In the genomic region with DNA sequence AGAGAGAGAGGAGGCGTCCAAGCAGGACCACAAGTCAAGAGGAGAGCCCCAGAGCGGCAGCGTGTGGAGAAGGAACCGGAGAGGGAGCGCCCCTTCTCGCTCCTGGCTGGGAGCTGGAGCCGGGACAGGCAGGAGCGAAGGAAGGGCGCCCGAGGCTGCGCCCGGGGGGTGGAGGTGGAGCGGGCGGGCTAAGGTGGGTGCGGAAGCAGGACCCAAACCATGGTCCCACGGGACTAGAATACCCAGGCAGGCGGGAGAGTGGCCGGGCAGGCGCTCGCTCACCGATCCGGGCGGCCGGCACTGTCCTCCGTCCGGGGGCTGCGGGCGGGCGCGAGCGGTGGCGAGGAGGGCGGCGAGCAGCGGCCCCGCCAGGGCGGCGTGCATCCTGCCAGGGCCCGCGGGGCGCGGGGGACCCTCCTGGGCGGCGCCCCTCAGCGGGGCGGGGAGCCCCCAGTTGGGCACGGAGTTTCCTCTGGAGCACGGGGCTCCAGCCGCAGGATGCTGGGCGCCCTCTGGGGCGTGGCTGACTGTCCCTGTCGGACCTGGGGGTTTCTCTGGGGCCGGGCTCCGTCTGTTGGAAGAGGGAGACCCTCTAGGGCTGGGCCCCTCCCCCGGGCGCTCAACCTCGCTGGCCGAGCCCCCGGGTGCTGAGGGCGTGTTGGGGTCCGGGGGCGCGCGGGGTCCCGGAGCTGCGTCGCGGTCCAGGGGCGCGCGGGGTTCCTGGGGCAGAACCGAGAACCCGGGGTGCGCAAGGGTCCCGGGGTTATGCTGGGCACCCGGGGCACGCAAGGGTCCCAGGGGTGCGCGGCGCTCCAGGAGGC, we compare ENCODE assay signal across 8 cellular contexts. TPM values are rescaled to one million over a fixed set of nuclear protein-coding genes. Genes with fewer than 3 reads are reported as not detected.
DNase-seq lines count a peak whose midpoint lies in the region; ATAC-seq and TF ChIP-seq lines count a peak whose summit lies in the region.

No MANE protein-coding gene starts in this region.

- no peaks in the 10 kb centered on the region for H3K9me3 ChIP-seq in left ventricle myocardium inferior (replicated peaks)

- H3K27ac ChIP-seq in left ventricle myocardium inferior (replicated peaks): peak overlapping the region; percentile 74

- peak overlapping the region; percentile 73 for H3K4me3 ChIP-seq in left ventricle myocardium inferior

- intact Hi-C loops in left ventricle myocardium inferior (cut with micrococcal nuclease): loop anchor here (10.0 kb wide), 3 partner anchors 68 to 252 kb away; no protein-coding TSS in a partner anchor

- peaks cover 48 to 65% of the 10 kb centered on the region in 2 donors for H3K27me3 Mint-ChIP-seq in T-cell

- H3K4me3 Mint-ChIP-seq in T-cell: peak overlapping the region; percentile 41 to 57 (median 56)

- H3K36me3 Mint-ChIP-seq in T-cell: no peaks in the 10 kb centered on the region

- POLR2A ChIA-PET in T-cell (lab: Charles Lee): no interaction called here

- H3K4me1 Mint-ChIP-seq in T-cell: peaks cover 8 to 11% (median 9%) of the 10 kb centered on the region in 3 donors

- H3K27me3 ChIP-seq in left ventricle myocardium inferior (ENCODE audit: low read depth): peaks cover 75% of the 10 kb centered on the region

- H3K4me1 ChIP-seq in left ventricle myocardium inferior: peaks cover 32% of the 10 kb centered on the region

- no peak for TF ChIP-seq CTCF in left ventricle myocardium inferior (IDR thresholded peaks at IDR 0.05; ENCODE audit: borderline replicate concordance)

- no peaks in the 10 kb centered on the region for H3K36me3 ChIP-seq in left ventricle myocardium inferior

- peak overlapping the region in 1 of 2 donors; percentile 2 for H3K27ac Mint-ChIP-seq in T-cell

- peak; percentile 40 for DNase-seq in D341Med (ENCODE audit: low spot score)
- no peak for DNase-seq in T-cell
- no peak for DNase-seq in left ventricle myocardium inferior
- DNase-seq in retina: peak; percentile 56
- no peak for DNase-seq in NCI-H1694 treated with DMSO at 0.1 percent for 48 hours (lab: John Stamatoyannopoulos, UW)
- no peak for DNase-seq in activated CD8-positive, alpha-beta memory T cell treated with anti-CD3 and anti-CD28 coated beads for 24 hours
- DNase-seq in stimulated activated CD4-positive, alpha-beta T cell treated with anti-CD3 and anti-CD28 coated beads, Interleukin-4, amount 100 ng/mL, for 4 hours: no peak
- no peak for DNase-seq in mucosa of gallbladder (ENCODE audit: low spot score)

- H3K9me3 Mint-ChIP-seq in T-cell: no peaks in the 10 kb centered on the region

- ATAC-seq in T-cell (replicated peaks in 1 of 4): no peak

- CTCF ChIA-PET in T-cell (lab: Charles Lee): interaction anchor here in 1 of 2 donors (0.6 kb wide), 1 partner anchor 36 kb away, joined by 4 read pairs; no protein-coding TSS in a partner anchor

RNA-seq across cellular contexts. Expression of gene TRABD2B, which starts 0.6 kb away (rescaled TPM):
- total RNA-seq in T-cell (not detected), left ventricle myocardium inferior (1.4 TPM), mucosa of gallbladder (11.2 TPM)

Comparison
In these comparisons a context has a peak if more than half of its experiments do, and no peak if none do; other contexts are left out.
1. DNase-seq: peak in D341Med (single experiment) and retina (single experiment); none in T-cell (0 of 34), left ventricle myocardium inferior (single experiment), NCI-H1694 treated with DMSO at 0.1 percent for 48 hours (single experiment), activated CD8-positive, alpha-beta memory T cell treated with anti-CD3 and anti-CD28 coated beads for 24 hours (single experiment), stimulated activated CD4-positive, alpha-beta T cell treated with anti-CD3 and anti-CD28 coated beads, Interleukin-4, amount 100 ng/mL, for 4 hours (0 of 2) and mucosa of gallbladder (single experiment).